In the genomic region with DNA sequence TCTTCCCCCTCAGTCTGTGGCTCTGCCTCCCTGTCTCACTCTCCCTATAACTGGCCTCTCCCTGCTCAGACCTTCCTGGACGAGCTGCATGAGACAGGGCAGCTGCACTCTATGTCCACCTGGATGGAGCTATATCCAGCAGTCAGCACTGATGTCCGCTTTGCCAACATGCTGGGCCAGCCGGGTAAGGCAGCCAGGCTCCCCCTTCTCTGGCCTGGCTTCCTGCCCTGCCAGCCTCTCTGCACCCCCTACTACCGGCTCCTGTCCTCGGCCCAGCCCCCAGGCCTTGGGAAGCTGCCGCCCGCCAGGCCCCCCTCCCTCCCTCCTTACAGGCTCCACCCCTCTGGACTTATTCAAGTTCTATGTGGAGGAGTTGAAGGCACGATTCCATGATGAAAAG, we compare ENCODE assay signal across 9 cellular contexts. TPM values are rescaled to one million over a fixed set of nuclear protein-coding genes. Genes with fewer than 3 reads are reported as not detected.
DNase-seq lines count a peak whose midpoint lies in the region; ATAC-seq and TF ChIP-seq lines count a peak whose summit lies in the region.
"Had no signal": no experiment of that assay in that cellular context is flagged by ENCODE, and none has a peak within 500 bp of the region (broad histone marks: within the 10 kb centered on the region; RNA-seq: fewer than 3 reads in every experiment).

No MANE protein-coding gene starts in this region.

- H3K27me3 ChIP-seq in WERI-Rb-1 (ENCODE audit: insufficient read depth, low read depth, severe bottlenecking), result no peaks in the 10 kb centered on the region
- H3K27me3 ChIP-seq in heart right ventricle, result no peaks in the 10 kb centered on the region
- no peaks in the 10 kb centered on the region for H3K27me3 ChIP-seq in sigmoid colon
- H3K27me3 ChIP-seq: suprapubic skin had no signal

- DNase-seq in NCI-H2227 (lab: John Stamatoyannopoulos, UW; ENCODE audit: unreplicated experiment), result peak; percentile 21
- no peak for DNase-seq in NCI-H2227 treated with DMSO at 0.1 percent for 48 hours (lab: John Stamatoyannopoulos, UW)
- peak; percentile 53 for DNase-seq in WERI-Rb-1
- DNase-seq in heart right ventricle, result no peak
- peak; percentile 72 for DNase-seq in sigmoid colon
- no peak for DNase-seq in T-helper 9 cell

- no peak for TF ChIP-seq CTCF in WERI-Rb-1 (IDR thresholded peaks at IDR 0.05; ENCODE audit: low read depth, low read length)
- TF ChIP-seq CTCF in heart right ventricle (IDR thresholded peaks at IDR 0.05), result no peak
- TF ChIP-seq CTCF in sigmoid colon (IDR thresholded peaks at IDR 0.05), result no peak

- 9 to 15% methylated on average over 8 of the region's 8 CpGs for WGBS in heart right ventricle, 2 donors
- 56 to 83% methylated on average over 8 of the region's 8 CpGs for WGBS in sigmoid colon, 2 donors

- peak overlapping the region; percentile 19; the same call in 1 of the 2 replicates for H3K27ac ChIP-seq in WERI-Rb-1
- peak overlapping the region in 5 of 10 donors; percentile 11 to 51 (median 32) for H3K27ac ChIP-seq in heart right ventricle
- H3K27ac ChIP-seq in sigmoid colon, result peak overlapping the region; percentile 43 to 73 (median 62)
- H3K27ac ChIP-seq: suprapubic skin had no signal

- intact Hi-C loops in heart right ventricle (cut with DNase I), result loop anchor here in 2 of 10 donors (2.0 to 10.0 kb wide), 2 partner anchors 71 to 197 kb away; no protein-coding TSS in a partner anchor
- intact Hi-C loops in sigmoid colon (cut with DNase I), result no loop called here

- TF ChIP-seq EP300 in sigmoid colon (IDR thresholded peaks at IDR 0.05), result no peak

- no peaks in the 10 kb centered on the region for H3K9me3 ChIP-seq in WERI-Rb-1 (ENCODE audit: severe bottlenecking)
- no peaks in the 10 kb centered on the region for H3K9me3 ChIP-seq in heart right ventricle
- no peaks in the 10 kb centered on the region for H3K9me3 ChIP-seq in sigmoid colon
- H3K9me3 ChIP-seq: suprapubic skin had no signal

- H3K36me3 ChIP-seq in WERI-Rb-1 (peaks cover 2% of the 10 kb centered on the region; the same call in 1 of the 2 replicates), heart right ventricle (peaks cover 0 to 74% (median 2%) of the 10 kb centered on the region in 9 donors), sigmoid colon (peaks cover 3 to 46% (median 5%) of the 10 kb centered on the region in 4 donors)

- TF ChIP-seq POLR2A in sigmoid colon (IDR thresholded peaks at IDR 0.05), result no peak

- H3K4me1 ChIP-seq in heart right ventricle, result peaks cover 5 to 22% (median 14%) of the 10 kb centered on the region in 9 donors
- H3K4me1 ChIP-seq in sigmoid colon, result peaks cover 0 to 19% (median 16%) of the 10 kb centered on the region in 4 donors

- H3K4me3 ChIP-seq in WERI-Rb-1 (ENCODE audit: low read depth, low read length), result no peak overlapping the region
- no peak overlapping the region for H3K4me3 ChIP-seq in heart right ventricle
- H3K4me3 ChIP-seq in sigmoid colon, result no peak overlapping the region
- H3K4me3 ChIP-seq: suprapubic skin had no signal

- peak in 7 of 8 donors; percentile 18 to 25 (median 22) for ATAC-seq in heart right ventricle
- ATAC-seq in GM19452 (IDR thresholded peaks at IDR 0.05; ENCODE audit: unreplicated experiment), result no peak
- ATAC-seq in HG02885 (IDR thresholded peaks at IDR 0.05; ENCODE audit: poor library complexity, unreplicated experiment), result no peak

RNA-seq across cellular contexts. Expression of a gene that starts 14.0 kb away (rescaled TPM):
- total RNA-seq in heart right ventricle (10 to 100 TPM; 16.8 to 26.2 (median 21.6) TPM), sigmoid colon (10 to 100 TPM; 13.3 to 27.5 (median 21.0) TPM)
- polyA plus RNA-seq in heart right ventricle (10 to 100 TPM; 13.4 to 37.5 TPM), sigmoid colon (10 to 100 TPM in 1 of 3 donors, 1 to 10 TPM in 2; 1.4 to 11.3 (median 3.6) TPM)

RNA-seq across cellular contexts. Expression of a gene that starts 32.0 kb away (rescaled TPM):
- total RNA-seq in heart right ventricle (1 to 10 TPM in 2 of 10 donors, under 1 TPM in 8; 0.25 to 1.5 (median 0.78) TPM), sigmoid colon (under 1 TPM in 2 of 4 donors, not detected in 2; 0.16 to 0.54 TPM)
- polyA plus RNA-seq in heart right ventricle (under 1 TPM; 0.04 to 0.22 TPM), sigmoid colon (under 1 TPM in 1 of 3 donors, not detected in 2; 0.22 TPM)

Comparison
In these comparisons a context has a peak if more than half of its experiments do, and no peak if none do; other contexts are left out.
1. DNase-seq: peak in NCI-H2227 (single experiment), WERI-Rb-1 (single experiment) and sigmoid colon (single experiment); none in NCI-H2227 treated with DMSO at 0.1 percent for 48 hours (single experiment), heart right ventricle (0 of 2) and T-helper 9 cell (single experiment).
2. ATAC-seq: peak in heart right ventricle (7 of 8); none in GM19452 (single experiment) and HG02885 (single experiment).